1 cellular context compared by ENCODE assay signal in the genomic region with DNA sequence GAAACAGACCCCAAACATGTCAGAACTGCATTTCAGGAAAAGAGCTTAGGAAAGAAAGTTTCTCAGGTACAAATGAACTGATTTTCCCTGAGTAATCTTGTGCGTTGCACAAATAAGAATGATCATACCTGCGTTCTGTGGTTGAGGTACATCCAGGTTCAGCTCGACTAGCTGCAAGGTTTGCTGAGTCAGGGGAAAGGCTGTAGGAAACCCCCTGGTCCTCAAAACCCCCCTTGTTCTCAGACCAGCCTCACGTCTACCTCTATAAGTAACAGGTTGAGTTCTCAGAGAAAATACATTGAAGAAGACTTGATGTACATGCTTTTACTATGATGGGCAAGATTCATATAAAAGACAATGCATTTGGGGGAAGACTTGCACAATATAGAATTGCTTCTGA.
TF ChIP-seq lines count a peak whose summit lies in the region.

No MANE protein-coding gene starts in this region.

TF ChIP-seq in IMR-90, 13 proteins besides CTCF, POLR2A, EP300 and RAD21 (continued from another document):
- TF ChIP-seq, protein P1, sequence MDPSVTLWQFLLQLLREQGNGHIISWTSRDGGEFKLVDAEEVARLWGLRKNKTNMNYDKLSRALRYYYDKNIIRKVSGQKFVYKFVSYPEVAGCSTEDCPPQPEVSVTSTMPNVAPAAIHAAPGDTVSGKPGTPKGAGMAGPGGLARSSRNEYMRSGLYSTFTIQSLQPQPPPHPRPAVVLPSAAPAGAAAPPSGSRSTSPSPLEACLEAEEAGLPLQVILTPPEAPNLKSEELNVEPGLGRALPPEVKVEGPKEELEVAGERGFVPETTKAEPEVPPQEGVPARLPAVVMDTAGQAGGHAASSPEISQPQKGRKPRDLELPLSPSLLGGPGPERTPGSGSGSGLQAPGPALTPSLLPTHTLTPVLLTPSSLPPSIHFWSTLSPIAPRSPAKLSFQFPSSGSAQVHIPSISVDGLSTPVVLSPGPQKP (IDR thresholded peaks at IDR 0.05; ENCODE audit: borderline replicate concordance, low read depth, low read length), result no peak
